27 cellular contexts compared by ENCODE assay signal in genomic region chr15:89954541-89954940, GRCh38. TPM values are rescaled to one million over a fixed set of nuclear protein-coding genes. Genes with fewer than 3 reads are reported as not detected.
DNase-seq lines count a peak whose midpoint lies in the region; ATAC-seq, FAIRE-seq and TF ChIP-seq lines count a peak whose summit lies in the region.
"Had no signal": no experiment of that assay in that cellular context is flagged by ENCODE, and none has a peak within 500 bp of the region (broad histone marks: within the 10 kb centered on the region; RNA-seq: fewer than 3 reads in every experiment).

No MANE protein-coding gene starts in this region.

- H3K4me1 ChIP-seq in HepG2 (ENCODE audit: insufficient read depth, low read length) (peaks cover 16% of the 10 kb centered on the region), right lobe of liver (no peaks in the 10 kb centered on the region), K562 (replicated peaks in 1 of 2; ENCODE audit: control insufficient read depth in 2 of 2, insufficient read depth in 2 of 2, low read length in 2 of 2) (peaks cover 0 to 4% of the 10 kb centered on the region in 2 experiments; a peak in 2 of 5 replicates), osteoblast (ENCODE audit: insufficient read depth, low read length) (no peaks in the 10 kb centered on the region)
- H3K4me1 ChIP-seq: BLaER1 had no signal

- ATAC-seq in HepG2 (no peak), right lobe of liver (no peak), K562 (no peak), GM18519 (IDR thresholded peaks at IDR 0.05; ENCODE audit: low FRiP score, unreplicated experiment) (no peak)
- ATAC-seq: GM12878 had no signal

- no TSS peak for BruUV-seq in HepG2 (replicated peaks; lab: Mats Ljungman, UMichigan)
- no TSS peak for BruUV-seq in K562 (replicated peaks; lab: Mats Ljungman, UMichigan)

- FAIRE-seq in HepG2 (lab: Jason Lieb, UNC) (no peak), K562 (lab: Jason Lieb, UNC) (no peak)
- FAIRE-seq: GM12878, GM12892, GM18507, GM19239 had no signal

- H2AFZ ChIP-seq in HepG2 (ENCODE audit: low read length) (no peak overlapping the region), K562 (ENCODE audit: low read depth, low read length) (no peak overlapping the region), osteoblast (ENCODE audit: low read length) (no peak overlapping the region)

- no peak overlapping the region for H3K4me3 ChIP-seq in HepG2 (replicated peaks in 1 of 3; ENCODE audit: insufficient read depth in 1 of 3, low read depth in 2 of 3, low read length in 3 of 3)
- H3K4me3 ChIP-seq in right lobe of liver = no peak overlapping the region
- H3K4me3 ChIP-seq in K562 = no peak overlapping the region
- no peak overlapping the region for H3K4me3 ChIP-seq in osteoblast (ENCODE audit: insufficient read depth, low read length)
- no peak overlapping the region for H3K4me3 ChIP-seq in coronary artery
- H3K4me3 ChIP-seq: BLaER1, GM12878 had no signal

- TF ChIP-seq CTCF in HepG2 (CRISPR knock-in tag; IDR thresholded peaks at IDR 0.05) (no peak), right lobe of liver (IDR thresholded peaks at IDR 0.05) (no peak), K562 (IDR thresholded peaks at IDR 0.05 in 2 of 3, conservative IDR thresholded peaks at IDR 0.05 in 1 of 3; ENCODE audit: insufficient read depth in 2 of 3, low read depth in 1 of 3, low read length in 3 of 3) (no peak), osteoblast (IDR thresholded peaks at IDR 0.05; ENCODE audit: extremely low read depth, low read depth, low read length) (no peak), GM10248 (IDR thresholded peaks at IDR 0.05; ENCODE audit: control extremely low read depth, extremely low read depth, low read depth, missing control alignments) (no peak), coronary artery (IDR thresholded peaks at IDR 0.05) (no peak)

- H3K4me2 ChIP-seq in HepG2 (ENCODE audit: low read depth, low read length) = no peak overlapping the region
- H3K4me2 ChIP-seq in K562 (ENCODE audit: insufficient read depth, low read length) = no peak overlapping the region
- no peak overlapping the region for H3K4me2 ChIP-seq in osteoblast (ENCODE audit: insufficient read depth, low read length)
- H3K4me2 ChIP-seq: BLaER1 had no signal

- H3K36me3 ChIP-seq in HepG2 (replicated peaks in 1 of 2; ENCODE audit: control insufficient read depth in 1 of 2, insufficient read depth in 2 of 2, low read length in 2 of 2) (no peaks in the 10 kb centered on the region), right lobe of liver (no peaks in the 10 kb centered on the region), K562 (ENCODE audit: control insufficient read depth, insufficient read depth, low read length) (no peaks in the 10 kb centered on the region), osteoblast (ENCODE audit: insufficient read depth, low read length) (no peaks in the 10 kb centered on the region)
- H3K36me3 ChIP-seq: BE2C, BLaER1 had no signal

- no peaks in the 10 kb centered on the region for H3K79me2 ChIP-seq in HepG2 (ENCODE audit: insufficient read depth, low read length)
- no peaks in the 10 kb centered on the region for H3K79me2 ChIP-seq in K562 (ENCODE audit: control insufficient read depth, insufficient read depth, low read length)
- no peaks in the 10 kb centered on the region for H3K79me2 ChIP-seq in osteoblast (ENCODE audit: insufficient read depth, low read length)

- no peaks in the 10 kb centered on the region for H3K9me1 ChIP-seq in K562 (ENCODE audit: control insufficient read depth, insufficient read depth, low read length)

- no peak for TF ChIP-seq POLR2A in HepG2 (IDR thresholded peaks at IDR 0.05; ENCODE audit: insufficient read depth in 1 of 2, low read depth in 2 of 2, low read length in 2 of 2)
- no peak for TF ChIP-seq POLR2A in right lobe of liver (IDR thresholded peaks at IDR 0.05)
- TF ChIP-seq POLR2A in K562 (conservative IDR thresholded peaks at IDR 0.05) = no peak

- no peak overlapping the region for H3K27ac ChIP-seq in HepG2 (ENCODE audit: extremely low read length, insufficient read depth, low read length)
- H3K27ac ChIP-seq in right lobe of liver = no peak overlapping the region
- no peak overlapping the region for H3K27ac ChIP-seq in K562 (ENCODE audit: extremely low read depth, low read depth, low read length)
- no peak overlapping the region for H3K27ac ChIP-seq in osteoblast (ENCODE audit: low read depth, low read length)
- no peak overlapping the region for H3K27ac ChIP-seq in coronary artery
- H3K27ac ChIP-seq: 22Rv1, BLaER1 had no signal

- DNase-seq in HepG2 (ENCODE audit: low spot score) = no peak
- no peak for DNase-seq in right lobe of liver
- DNase-seq in K562 (ENCODE audit: extremely low read depth in 1 of 4, low spot score in 3 of 4) = no peak
- peak; percentile 48 for DNase-seq in osteoblast (ENCODE audit: insufficient read length, low spot score, missing footprints)
- DNase-seq in GM10248 (ENCODE audit: extremely low spot score) = no peak
- DNase-seq in coronary artery (ENCODE audit: low spot score) = no peak
- DNase-seq: ACHN; BE2C; C1 segment of cervical spinal cord; CD4-positive, alpha-beta memory T cell; CD4-positive, CD25-positive, alpha-beta regulatory T cell; CD8-positive, alpha-beta memory T cell; COR-L47; DMS 273 treated with DMSO at 0.1 percent for 48 hours; DMS153; DMS53; DMS79; DND-41; EL; GDM1 had no signal

- H3K9me3 ChIP-seq in HepG2 (ENCODE audit: low read length) (no peaks in the 10 kb centered on the region), right lobe of liver (no peaks in the 10 kb centered on the region), K562 (replicated peaks; ENCODE audit: control insufficient read depth, insufficient read depth, low read depth, low read length) (no peaks in the 10 kb centered on the region; the same call in 1 of the 2 replicates), osteoblast (ENCODE audit: low read depth, low read length) (no peaks in the 10 kb centered on the region)
- H3K9me3 ChIP-seq: BE2C had no signal

- POLR2A ChIA-PET in HepG2 (lab: Yijun Ruan, JAX) = no interaction called here
- POLR2A ChIA-PET in K562 (lab: Yijun Ruan, JAX) = no interaction called here
- POLR2A ChIA-PET in GM10248 (lab: Yijun Ruan, JAX) = no interaction called here

- 15% methylated on average over 3 of the region's 3 CpGs for WGBS in HepG2 (ENCODE audit: low lambda C conversion rate)
- 27% methylated on average over 3 of the region's 3 CpGs for WGBS in right lobe of liver (ENCODE audit: insufficient coverage, low coverage, low lambda C conversion rate, missing lambda C conversion rate)
- 0% methylated on average over 3 of the region's 3 CpGs for WGBS in K562 (ENCODE audit: insufficient coverage, low coverage, missing lambda C conversion rate)

- no peaks in the 10 kb centered on the region for H4K20me1 ChIP-seq in HepG2 (ENCODE audit: insufficient read depth, low read length)
- no peaks in the 10 kb centered on the region for H4K20me1 ChIP-seq in K562 (replicated peaks; ENCODE audit: control insufficient read depth, insufficient read depth, low read length)
- H4K20me1 ChIP-seq in osteoblast (ENCODE audit: insufficient read depth, low read length) = no peaks in the 10 kb centered on the region
- H4K20me1 ChIP-seq: BLaER1 had no signal

- no peak overlapping the region for H3K9ac ChIP-seq in HepG2 (ENCODE audit: insufficient read depth, low read depth, low read length)
- no peak overlapping the region for H3K9ac ChIP-seq in K562 (ENCODE audit: insufficient read depth in 1 of 2, low read depth in 2 of 2, low read length in 2 of 2)
- H3K9ac ChIP-seq: BLaER1 had no signal

- intact Hi-C loops in HepG2 (cut with micrococcal nuclease; ENCODE audit: unreplicated experiment) (no loop called here), right lobe of liver (cut with DNase I) (no loop called here), K562 (cut with micrococcal nuclease) (no loop called here)

- no peak for TF ChIP-seq RAD21 in HepG2 (CRISPR knock-in tag; IDR thresholded peaks at IDR 0.05)
- no peak for TF ChIP-seq RAD21 in K562 (CRISPR knock-in tag; conservative IDR thresholded peaks at IDR 0.05 in 1 of 2, IDR thresholded peaks at IDR 0.05 in 1 of 2)

- TF ChIP-seq EP300 in HepG2 (IDR thresholded peaks at IDR 0.05; ENCODE audit: low read depth in 2 of 2, low read length in 2 of 2) (no peak), HepG2 (CRISPR knock-in tag; IDR thresholded peaks at IDR 0.05; ENCODE audit: borderline replicate concordance) (no peak), K562 (IDR thresholded peaks at IDR 0.05; ENCODE audit: low read length) (no peak)

- no peaks in the 10 kb centered on the region for H3K27me3 ChIP-seq in HepG2 (ENCODE audit: control insufficient read depth in 1 of 2, insufficient read depth in 2 of 2, low read length in 2 of 2)
- H3K27me3 ChIP-seq in right lobe of liver = no peaks in the 10 kb centered on the region
- no peaks in the 10 kb centered on the region; a peak in 1 of 5 replicates for H3K27me3 ChIP-seq in K562 (ENCODE audit: control insufficient read depth in 2 of 2, insufficient read depth in 2 of 2, low read length in 2 of 2)
- peaks cover 6% of the 10 kb centered on the region for H3K27me3 ChIP-seq in osteoblast (ENCODE audit: insufficient read depth, low read length)
- H3K27me3 ChIP-seq: BE2C, BLaER1 had no signal

- in situ Hi-C loops in HepG2 (cut with HindIII; ENCODE audit: extremely low pct_ligation_motif_present, low pct_unique_long_range_greater_than_20kb) = no loop called here
- in situ Hi-C loops in K562 (cut with MboI) = no loop called here

- CTCF ChIA-PET in HepG2 (lab: Yijun Ruan, JAX; ENCODE audit: low intra/inter-chr PET ratio, low total read pairs) = no interaction called here
- CTCF ChIA-PET in K562 (lab: Yijun Ruan, JAX; ENCODE audit: low intra/inter-chr PET ratio) = no interaction called here
- CTCF ChIA-PET in GM10248 (lab: Yijun Ruan, JAX) = no interaction called here

RNA-seq across cellular contexts. Expression of gene ARPIN, which starts 41.8 kb away (rescaled TPM):
- 5.0 and 5.3 TPM in 2 replicates for total RNA-seq in HepG2 (2016; rRNA removed; fragmentation: Illumina TruSeq; extraction: Trizol)
- 1.2 and 1.7 TPM in 2 replicates for total RNA-seq in HepG2 (2016; cell fraction: cytosol; rRNA removed; fragmentation: Illumina TruSeq; extraction: Trizol; ENCODE audit: low read depth)
- total RNA-seq in HepG2 (2016; cell fraction: insoluble cytoplasmic fraction; rRNA removed; fragmentation: Illumina TruSeq; extraction: Trizol) = 4.1 and 5.0 TPM in 2 replicates
- total RNA-seq in HepG2 (2016; cell fraction: membrane; rRNA removed; fragmentation: Illumina TruSeq; extraction: Trizol) = 2.6 and 2.8 TPM in 2 replicates
- 4.1 and 5.5 TPM in 2 replicates for total RNA-seq in HepG2 (2016; cell fraction: nucleus; rRNA removed; fragmentation: Illumina TruSeq; extraction: Trizol)
- polyA plus RNA-seq in HepG2 (2011; rRNA removed) = 2.8 and 2.9 TPM in 2 replicates
- polyA plus RNA-seq in HepG2 (2011; cell fraction: cytosol; rRNA removed) = 1.7 and 2.2 TPM in 2 replicates
- 3.2 and 3.8 TPM in 2 replicates for polyA plus RNA-seq in HepG2 (2011; cell fraction: nucleus; rRNA removed)
- 1.8 and 3.2 TPM in 2 replicates for polyA plus RNA-seq in HepG2 (2012)
- polyA plus RNA-seq in HepG2 (2016; cell fraction: cytosol; fragmentation: Illumina TruSeq; extraction: Trizol; ENCODE audit: low read depth) = 0.83 and 1.00 TPM in 2 replicates
- polyA plus RNA-seq in HepG2 (2016; cell fraction: insoluble cytoplasmic fraction; fragmentation: Illumina TruSeq; extraction: Trizol; ENCODE audit: low read depth) = 4.0 and 4.8 TPM in 2 replicates
- polyA plus RNA-seq in HepG2 (2016; cell fraction: membrane; fragmentation: Illumina TruSeq; extraction: Trizol; ENCODE audit: low read depth) = 1.8 TPM in 2 replicates
- polyA plus RNA-seq in HepG2 (2016; cell fraction: nucleus; fragmentation: Illumina TruSeq; extraction: Trizol; ENCODE audit: insufficient read depth, low read depth) = 4.8 and 6.0 TPM in 2 replicates
- polyA minus RNA-seq in HepG2 (2011; rRNA and poly(A)+ RNA removed; ENCODE audit: low replicate concordance) = 4.6 and 18.8 TPM in 2 replicates
- 1.5 and 1.8 TPM in 2 replicates for polyA minus RNA-seq in HepG2 (2011; cell fraction: cytosol; rRNA and poly(A)+ RNA removed)
- 4.5 and 6.6 TPM in 2 replicates for polyA minus RNA-seq in HepG2 (2011; cell fraction: nucleus; rRNA and poly(A)+ RNA removed)
- total RNA-seq in right lobe of liver = 1 to 10 TPM; 4.9 to 8.1 (median 6.9) TPM
- total RNA-seq in K562 (2011; cell fraction: chromatin; rRNA removed; ENCODE audit: low replicate concordance) = not detected in 2 replicates
- total RNA-seq in K562 (2011; cell fraction: nucleolus; rRNA removed) = not detected in 2 replicates
- not detected in 2 replicates for total RNA-seq in K562 (2011; cell fraction: nucleoplasm; rRNA removed)
- not detected in 2 replicates for total RNA-seq in K562 (2014; rRNA removed)
- not detected in 2 replicates for total RNA-seq in K562 (2014; rRNA removed; fragmentation: Illumina TruSeq; extraction: Trizol)
- total RNA-seq in K562 (2015; rRNA removed; fragmentation: Illumina TruSeq; extraction: Trizol) = not detected in 2 replicates
- total RNA-seq in K562 (2021) = 0.04 TPM in 1 of 2 replicates, not detected in the other
- polyA plus RNA-seq in K562 (2011; rRNA removed) = not detected in 2 replicates
- not detected in 2 replicates for polyA plus RNA-seq in K562 (2011; cell fraction: cytosol; rRNA removed)
- polyA plus RNA-seq in K562 (2011; cell fraction: nucleus; rRNA removed) = not detected in 2 replicates
- 0.05 TPM in 1 of 2 replicates, not detected in the other for polyA plus RNA-seq in K562 (2012)
- not detected in 2 replicates for polyA plus RNA-seq in K562 (2014; fragmentation: Illumina TruSeq; extraction: Trizol)
- not detected for polyA plus RNA-seq in K562 (2014; fragmentation: Nextera tagmentation; extraction: Ambion mirVana)
- not detected in 2 replicates for polyA plus RNA-seq in K562 (2014; rRNA removed)
- polyA minus RNA-seq in K562 (2011; rRNA and poly(A)+ RNA removed) = not detected in 2 replicates
- not detected in 2 replicates for polyA minus RNA-seq in K562 (2011; cell fraction: cytosol; rRNA and poly(A)+ RNA removed)
- not detected in 2 replicates for polyA minus RNA-seq in K562 (2011; cell fraction: nucleus; rRNA and poly(A)+ RNA removed)
- 14.1 and 17.7 TPM in 2 replicates for total RNA-seq in osteoblast
- total RNA-seq: CD4-positive, CD25-positive, alpha-beta regulatory T cell; GM12878 had no signal
- polyA plus RNA-seq: CD4-positive, alpha-beta memory T cell; CD4-positive, CD25-positive, alpha-beta regulatory T cell; CD8-positive, alpha-beta memory T cell had no signal

RNA-seq across cellular contexts. Expression of gene ZNF710, which starts 46.6 kb away (rescaled TPM):
- total RNA-seq in HepG2 (2016; rRNA removed; fragmentation: Illumina TruSeq; extraction: Trizol) (15.0 and 20.6 TPM in 2 replicates), right lobe of liver (10 to 100 TPM in 1 of 6 experiments, 1 to 10 TPM in 5; 4.7 to 17.1 (median 7.4) TPM), K562 (2014; rRNA removed) (5.9 and 6.3 TPM in 2 replicates), K562 (2014; rRNA removed; fragmentation: Illumina TruSeq; extraction: Trizol) (2.8 and 5.2 TPM in 2 replicates), K562 (2015; rRNA removed; fragmentation: Illumina TruSeq; extraction: Trizol) (6.0 and 6.2 TPM in 2 replicates), K562 (2021) (14.2 and 16.7 TPM in 2 replicates), osteoblast (10.3 and 10.9 TPM in 2 replicates)
- 7.6 and 7.9 TPM in 2 replicates for total RNA-seq in HepG2 (2016; cell fraction: cytosol; rRNA removed; fragmentation: Illumina TruSeq; extraction: Trizol; ENCODE audit: low read depth)
- total RNA-seq in HepG2 (2016; cell fraction: insoluble cytoplasmic fraction; rRNA removed; fragmentation: Illumina TruSeq; extraction: Trizol) = 12.0 and 18.4 TPM in 2 replicates
- total RNA-seq in HepG2 (2016; cell fraction: membrane; rRNA removed; fragmentation: Illumina TruSeq; extraction: Trizol) = 15.9 and 16.0 TPM in 2 replicates
- total RNA-seq in HepG2 (2016; cell fraction: nucleus; rRNA removed; fragmentation: Illumina TruSeq; extraction: Trizol) = 9.6 and 12.6 TPM in 2 replicates
- polyA plus RNA-seq in HepG2 (2011; rRNA removed) (4.7 and 5.8 TPM in 2 replicates), K562 (2011; rRNA removed) (2.0 and 2.5 TPM in 2 replicates), K562 (2014; fragmentation: Illumina TruSeq; extraction: Trizol) (4.6 and 8.0 TPM in 2 replicates), K562 (2014; fragmentation: Nextera tagmentation; extraction: Ambion mirVana) (under 1 TPM; 0.56 to 0.63 TPM), K562 (2014; rRNA removed) (4.3 and 6.2 TPM in 2 replicates)
- polyA plus RNA-seq in HepG2 (2011; cell fraction: cytosol; rRNA removed) = 4.2 and 5.3 TPM in 2 replicates
- 9.8 and 12.1 TPM in 2 replicates for polyA plus RNA-seq in HepG2 (2011; cell fraction: nucleus; rRNA removed)
- 18.0 and 18.4 TPM in 2 replicates for polyA plus RNA-seq in HepG2 (2012)
- polyA plus RNA-seq in HepG2 (2016; cell fraction: cytosol; fragmentation: Illumina TruSeq; extraction: Trizol; ENCODE audit: low read depth) = 4.1 and 5.2 TPM in 2 replicates
- 18.4 and 27.3 TPM in 2 replicates for polyA plus RNA-seq in HepG2 (2016; cell fraction: insoluble cytoplasmic fraction; fragmentation: Illumina TruSeq; extraction: Trizol; ENCODE audit: low read depth)
- 13.8 and 17.5 TPM in 2 replicates for polyA plus RNA-seq in HepG2 (2016; cell fraction: membrane; fragmentation: Illumina TruSeq; extraction: Trizol; ENCODE audit: low read depth)
- 30.8 and 43.0 TPM in 2 replicates for polyA plus RNA-seq in HepG2 (2016; cell fraction: nucleus; fragmentation: Illumina TruSeq; extraction: Trizol; ENCODE audit: insufficient read depth, low read depth)
- polyA minus RNA-seq in HepG2 (2011; rRNA and poly(A)+ RNA removed; ENCODE audit: low replicate concordance) = 14.3 and 17.4 TPM in 2 replicates
- polyA minus RNA-seq in HepG2 (2011; cell fraction: cytosol; rRNA and poly(A)+ RNA removed) = 7.8 and 14.2 TPM in 2 replicates
- 5.2 and 7.0 TPM in 2 replicates for polyA minus RNA-seq in HepG2 (2011; cell fraction: nucleus; rRNA and poly(A)+ RNA removed)
- 2.3 and 8.1 TPM in 2 replicates for total RNA-seq in K562 (2011; cell fraction: chromatin; rRNA removed; ENCODE audit: low replicate concordance)
- total RNA-seq in K562 (2011; cell fraction: nucleolus; rRNA removed) = 5.5 TPM in 2 replicates
- total RNA-seq in K562 (2011; cell fraction: nucleoplasm; rRNA removed) = 4.4 TPM in 2 replicates
- polyA plus RNA-seq in K562 (2011; cell fraction: cytosol; rRNA removed) = 3.7 and 4.2 TPM in 2 replicates
- 3.1 and 6.2 TPM in 2 replicates for polyA plus RNA-seq in K562 (2011; cell fraction: nucleus; rRNA removed)
- polyA plus RNA-seq in K562 (2012) = 4.2 and 6.5 TPM in 2 replicates
- polyA minus RNA-seq in K562 (2011; rRNA and poly(A)+ RNA removed) = 1.4 and 2.5 TPM in 2 replicates
- 7.5 and 8.4 TPM in 2 replicates for polyA minus RNA-seq in K562 (2011; cell fraction: cytosol; rRNA and poly(A)+ RNA removed)
- 2.2 and 3.3 TPM in 2 replicates for polyA minus RNA-seq in K562 (2011; cell fraction: nucleus; rRNA and poly(A)+ RNA removed)

Comparison
In these comparisons a context has a peak if more than half of its experiments do, and no peak if none do; other contexts are left out.
1. Of the 241 proteins assayed by ChIP-seq in both HepG2 and K562: peak only in HepG2: MAFK; only in K562: none; in both: MAFF; in neither: 239.